In genomic region chr2:148552675-148553331, GRCh38 we compare ENCODE assay signal across 8 cellular contexts.
DNase-seq lines count a peak whose midpoint lies in the region; ATAC-seq and TF ChIP-seq lines count a peak whose summit lies in the region.

No MANE protein-coding gene starts in this region.

- H3K27ac ChIP-seq in colonic mucosa = no peak overlapping the region
- peak overlapping the region in 1 of 4 donors; percentile 7 for H3K27ac ChIP-seq in gastrocnemius medialis
- no peak overlapping the region for H3K27ac ChIP-seq in foreskin keratinocyte

- no peak overlapping the region for H3K9ac ChIP-seq in colonic mucosa (ENCODE audit: low read depth in 2 of 2, low read length in 2 of 2)

- intact Hi-C loops in colonic mucosa (cut with DNase I) (no loop called here), gastrocnemius medialis (cut with DNase I; ENCODE audit: low total_unique reads) (no loop called here)

- no peaks in the 10 kb centered on the region for H3K36me3 ChIP-seq in colonic mucosa
- H3K36me3 ChIP-seq in gastrocnemius medialis = no peaks in the 10 kb centered on the region

- H3K4me3 ChIP-seq in colonic mucosa = peak overlapping the region; percentile 14
- peak overlapping the region; percentile 21 to 50 (median 37) for H3K4me3 ChIP-seq in gastrocnemius medialis

- H3K27me3 ChIP-seq in colonic mucosa = no peaks in the 10 kb centered on the region
- H3K27me3 ChIP-seq in gastrocnemius medialis = no peaks in the 10 kb centered on the region
- H3K27me3 ChIP-seq in foreskin keratinocyte = no peaks in the 10 kb centered on the region

- in situ Hi-C loops in gastrocnemius medialis (cut with MboI; ENCODE audit: low sequenced_read_pairs in 4 of 4) = no loop called here

- DNase-seq in EL (peak; percentile 14), NCI-H2227 (lab: John Stamatoyannopoulos, UW; ENCODE audit: unreplicated experiment) (peak; percentile 58), colonic mucosa (no peak), gastrocnemius medialis (no peak), HuH-7 (ENCODE audit: low spot score) (no peak), foreskin keratinocyte (no peak), NCI-H526 (lab: John Stamatoyannopoulos, UW) (no peak)

- H3K4me1 ChIP-seq in colonic mucosa = no peaks in the 10 kb centered on the region
- H3K4me1 ChIP-seq in gastrocnemius medialis = peaks cover 0 to 4% of the 10 kb centered on the region in 2 donors
- no peaks in the 10 kb centered on the region for H3K4me1 ChIP-seq in foreskin keratinocyte

- ATAC-seq in GM21423 (IDR thresholded peaks at IDR 0.05; ENCODE audit: unreplicated experiment) (peak; percentile 50), gastrocnemius medialis (no peak), foreskin keratinocyte (no peak)

- no peak for TF ChIP-seq POLR2A in gastrocnemius medialis (IDR thresholded peaks at IDR 0.05)

- TF ChIP-seq CTCF in colonic mucosa (IDR thresholded peaks at IDR 0.05) = no peak
- TF ChIP-seq CTCF in gastrocnemius medialis (IDR thresholded peaks at IDR 0.05 in 4 of 5, conservative IDR thresholded peaks at IDR 0.05 in 1 of 5) = no peak
- TF ChIP-seq CTCF in foreskin keratinocyte (conservative IDR thresholded peaks at IDR 0.05) = no peak

- H3K9me3 ChIP-seq in colonic mucosa (no peaks in the 10 kb centered on the region), gastrocnemius medialis (no peaks in the 10 kb centered on the region)

Comparison
In these comparisons a context has a peak if more than half of its experiments do, and no peak if none do; other contexts are left out.
1. DNase-seq: peak in EL (single experiment) and NCI-H2227 (single experiment); none in colonic mucosa (single experiment), gastrocnemius medialis (0 of 2), HuH-7 (single experiment), foreskin keratinocyte (0 of 2) and NCI-H526 (0 of 2).